ENCODE assay signal across 8 cellular contexts in the genomic region with DNA sequence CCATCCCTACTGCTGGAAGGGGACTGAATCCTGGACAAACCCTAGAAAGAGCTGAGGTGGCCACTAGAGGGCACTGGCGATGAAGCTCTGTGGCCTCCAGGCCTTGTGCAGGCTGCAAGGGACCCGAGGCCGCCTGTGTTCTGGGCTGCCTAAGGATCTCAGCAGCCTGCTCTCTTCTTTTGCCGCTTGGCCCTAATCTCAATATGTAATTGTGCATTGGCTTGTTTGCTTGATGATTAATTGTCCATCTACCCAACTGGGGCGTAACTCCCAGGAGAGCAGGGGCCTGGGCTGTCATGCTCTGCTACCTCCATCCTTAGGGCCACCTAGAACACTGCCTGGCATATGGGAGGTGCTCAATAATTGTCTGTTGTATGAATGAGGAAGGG.
DNase-seq lines count a peak whose midpoint lies in the region; ATAC-seq lines count a peak whose summit lies in the region.

No MANE protein-coding gene starts in this region.

- H3K4me1 ChIP-seq in mesendoderm (ENCODE audit: control insufficient read depth, low read depth, low read length) = no peaks in the 10 kb centered on the region

- no peak overlapping the region for H3K27ac ChIP-seq in mesendoderm (ENCODE audit: low read depth, low read length)

- H3K9me3 Mint-ChIP-seq in activated CD4-positive, alpha-beta memory T cell treated with anti-CD3 and anti-CD28 coated beads, Interleukin-2, amount 10 ng/mL, durations not matched to agents 7 days and 5 days = no peaks in the 10 kb centered on the region

- H3K27ac Mint-ChIP-seq in activated CD4-positive, alpha-beta memory T cell treated with anti-CD3 and anti-CD28 coated beads, Interleukin-2, amount 10 ng/mL, durations not matched to agents 7 days and 5 days = no peak overlapping the region

- H3K36me3 Mint-ChIP-seq in activated CD4-positive, alpha-beta memory T cell treated with anti-CD3 and anti-CD28 coated beads, Interleukin-2, amount 10 ng/mL, durations not matched to agents 7 days and 5 days (ENCODE audit: low read depth) = peaks cover 73% of the 10 kb centered on the region

- CTCF ChIA-PET in activated CD4-positive, alpha-beta memory T cell treated with anti-CD3 and anti-CD28 coated beads, Interleukin-2, amount 10 ng/mL, durations not matched to agents 7 days and 5 days (lab: Charles Lee) = interaction anchor here (0.7 to 2.2 kb wide), 27 partner anchors 9 to 240 kb away, joined by 3 to 24 read pairs (median 4); partner anchors contain the start of gene SYNE3

- POLR2A ChIA-PET in activated CD4-positive, alpha-beta memory T cell treated with anti-CD3 and anti-CD28 coated beads, Interleukin-2, amount 10 ng/mL, durations not matched to agents 7 days and 5 days (lab: Charles Lee) = interaction anchor here (1.0 to 3.3 kb wide), 5 partner anchors 10 to 94 kb away, joined by 3 to 23 read pairs (median 4); no protein-coding TSS in a partner anchor

- H3K79me2 ChIP-seq in mesendoderm (ENCODE audit: control insufficient read depth, insufficient read depth, low read length) = no peaks in the 10 kb centered on the region

- H3K9ac ChIP-seq in mesendoderm (ENCODE audit: low read length) = no peak overlapping the region

- no peak overlapping the region for H3K4me2 ChIP-seq in mesendoderm (ENCODE audit: low read length)

- no peak overlapping the region for H3K23ac ChIP-seq in mesendoderm (ENCODE audit: low read length)

- no peak overlapping the region for H4K5ac ChIP-seq in mesendoderm (ENCODE audit: low read length)

- no peak overlapping the region for H2BK120ac ChIP-seq in mesendoderm (ENCODE audit: low read depth, low read length)

- H3K4ac ChIP-seq in mesendoderm (ENCODE audit: low read depth, low read length) = no peak overlapping the region

- H3K79me1 ChIP-seq in mesendoderm (ENCODE audit: low read length) = no peaks in the 10 kb centered on the region

- no peaks in the 10 kb centered on the region for H3K27me3 ChIP-seq in mesendoderm (ENCODE audit: insufficient read depth, low read length, poor library complexity)

- ATAC-seq in GM19372 (IDR thresholded peaks at IDR 0.05; ENCODE audit: low read depth, unreplicated experiment) = peak; percentile 73

- H3K36me3 ChIP-seq in mesendoderm (ENCODE audit: control insufficient read depth, insufficient read depth, low read length) = no peaks in the 10 kb centered on the region

- no peak overlapping the region for H4K8ac ChIP-seq in mesendoderm (ENCODE audit: low read depth, low read length)

- no peak overlapping the region for H2BK5ac ChIP-seq in mesendoderm (ENCODE audit: low read length)

- no peak overlapping the region for H3K4me3 Mint-ChIP-seq in activated CD4-positive, alpha-beta memory T cell treated with anti-CD3 and anti-CD28 coated beads, Interleukin-2, amount 10 ng/mL, durations not matched to agents 7 days and 5 days

- no peak overlapping the region for H3K18ac ChIP-seq in mesendoderm (ENCODE audit: low read length)

- no peak overlapping the region for H2BK15ac ChIP-seq in mesendoderm (replicated peaks; ENCODE audit: low read depth)

- DNase-seq in C1 segment of cervical spinal cord (lab: John Stamatoyannopoulos, UW) = peak; percentile 3 to 82 (median 57)
- DNase-seq in HK-2 (ENCODE audit: unreplicated experiment) = peak; percentile 74
- peak; percentile 56 for DNase-seq in NCI-H774 (lab: John Stamatoyannopoulos, UW)
- DNase-seq in activated CD4-positive, alpha-beta memory T cell treated with anti-CD3 and anti-CD28 coated beads, Interleukin-2, amount 10 ng/mL, durations not matched to agents 7 days and 5 days = peak; percentile 75
- DNase-seq in effector CD4-positive, alpha-beta T cell = peak; percentile 65
- peak; percentile 82 for DNase-seq in mesendoderm
- peak; percentile 63 to 64 for DNase-seq in stimulated activated CD8-positive, alpha-beta memory T cell treated with anti-CD3 and anti-CD28 coated beads, Interleukin-2, amount 100 ng/mL, for 48 hours (ENCODE audit: low read depth in 2 of 2)

- H3K4me1 Mint-ChIP-seq in activated CD4-positive, alpha-beta memory T cell treated with anti-CD3 and anti-CD28 coated beads, Interleukin-2, amount 10 ng/mL, durations not matched to agents 7 days and 5 days = peaks cover 3% of the 10 kb centered on the region

- H2AK5ac ChIP-seq in mesendoderm (ENCODE audit: low read length) = no peak overlapping the region

- WGBS in mesendoderm (ENCODE audit: extremely low coverage, insufficient coverage, low lambda C conversion rate) = no CpG with 5 or more reads among the region's 5 CpGs

- no peak overlapping the region for H3K56ac ChIP-seq in mesendoderm (ENCODE audit: low read length)

- no peaks in the 10 kb centered on the region for H3K27me3 Mint-ChIP-seq in activated CD4-positive, alpha-beta memory T cell treated with anti-CD3 and anti-CD28 coated beads, Interleukin-2, amount 10 ng/mL, durations not matched to agents 7 days and 5 days

- H3K4me3 ChIP-seq in mesendoderm (ENCODE audit: low read length) = no peak overlapping the region
